8 cellular contexts compared by ENCODE assay signal in the genomic region with DNA sequence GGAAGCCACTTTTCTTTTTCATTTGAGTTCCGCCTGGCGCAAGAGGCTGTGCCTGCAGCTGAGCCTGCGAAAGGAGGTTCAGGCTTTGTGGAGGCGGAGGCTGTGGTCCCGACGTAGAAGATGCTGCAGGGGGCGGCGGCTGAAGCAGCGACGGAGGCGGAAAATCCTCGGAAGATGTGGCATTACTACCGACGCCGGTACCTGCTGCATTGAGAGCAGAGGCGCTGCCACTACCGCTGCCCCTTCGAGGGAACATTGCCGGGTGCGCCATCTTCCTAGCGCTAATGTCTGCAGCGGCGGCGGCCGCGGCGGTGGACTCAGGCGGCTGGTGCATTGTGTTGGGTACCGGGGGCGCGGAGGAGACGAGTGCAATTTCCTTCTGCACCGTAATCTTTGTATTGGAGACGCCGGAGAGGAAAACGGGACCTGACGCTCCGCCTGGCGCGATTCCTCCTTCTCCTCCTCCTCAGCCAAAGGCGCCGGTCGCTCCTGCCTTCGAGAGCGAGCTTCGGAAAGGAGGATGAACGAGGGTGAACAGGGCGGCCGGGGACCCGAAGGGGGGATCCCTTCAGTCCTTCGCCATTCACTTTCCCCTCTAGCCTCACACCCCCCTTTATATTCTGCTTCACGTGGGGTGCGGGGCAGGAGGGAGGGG. TPM values are rescaled to one million over a fixed set of nuclear protein-coding genes. Genes with fewer than 3 reads are reported as not detected.
A peak's percentile ranks its signal among the peaks of the same experiment; 100 is the strongest.
DNase-seq lines count a peak whose midpoint lies in the region; ATAC-seq and TF ChIP-seq lines count a peak whose summit lies in the region.

Gene TSC22D1, minus strand, starts transcription at position 590 of the 655 bp plus-strand sequence. Its CDS starts 256 bp downstream, at position 334.

- H3K79me2 ChIP-seq in SK-N-SH (ENCODE audit: insufficient read depth) = peaks cover 59% of the 10 kb centered on the region

- no peak for TF ChIP-seq RAD21 in SK-N-SH (IDR thresholded peaks at IDR 0.05; ENCODE audit: low read length)

- H3K4me1 ChIP-seq in HEK293 (ENCODE audit: control insufficient read depth, insufficient read depth, low read length) (peaks cover 11% of the 10 kb centered on the region), SK-N-SH (ENCODE audit: control insufficient read depth in 1 of 2, insufficient read depth in 2 of 2, low read depth in 1 of 2, low read length in 1 of 2) (peaks cover 4 to 38% of the 10 kb centered on the region in 2 experiments; a peak in 2 of 4 replicates), adipocyte (ENCODE audit: control insufficient read depth, insufficient read depth, low read length) (peaks cover 49% of the 10 kb centered on the region), ovary (ENCODE audit: insufficient read depth) (peaks cover 14% of the 10 kb centered on the region), thoracic aorta (ENCODE audit: control insufficient read depth in 1 of 2, low read depth in 2 of 2) (peaks cover 27 to 51% of the 10 kb centered on the region in 2 donors)

- H3K9me3 ChIP-seq in HEK293 (ENCODE audit: control insufficient read depth, insufficient read depth, low read depth, low read length) = no peaks in the 10 kb centered on the region; the same call in 1 of the 2 replicates
- no peaks in the 10 kb centered on the region for H3K9me3 ChIP-seq in SK-N-SH
- no peaks in the 10 kb centered on the region for H3K9me3 ChIP-seq in adipocyte (ENCODE audit: control insufficient read depth, low read length)
- H3K9me3 ChIP-seq in ovary = no peaks in the 10 kb centered on the region
- H3K9me3 ChIP-seq in thoracic aorta = no peaks in the 10 kb centered on the region

- WGBS in SK-N-SH (ENCODE audit: low lambda C conversion rate) = under 1% methylated on average over 21 of the region's 53 CpGs
- 0 to 2% (median 1%) methylated on average over 52 to 53 of the region's 53 CpGs for WGBS in ovary, 3 donors

- H3K4me3 ChIP-seq in BJ (ENCODE audit: low read depth, low read length) = peak within 1 kb of the TSS; percentile 92
- H3K4me3 ChIP-seq in HEK293 (ENCODE audit: low read depth, low read length) = peak within 1 kb of the TSS; percentile 85
- peak within 1 kb of the TSS; percentile 83 to 89 for H3K4me3 ChIP-seq in SK-N-SH (ENCODE audit: low read depth in 2 of 2, low read length in 1 of 2)
- peak within 1 kb of the TSS; percentile 94 for H3K4me3 ChIP-seq in adipocyte (ENCODE audit: low read length)
- H3K4me3 ChIP-seq in ovary = peak within 1 kb of the TSS; percentile 80
- peak within 1 kb of the TSS; percentile 96 for H3K4me3 ChIP-seq in thoracic aorta

- H3K9ac ChIP-seq in SK-N-SH = peak within 1 kb of the TSS; percentile 96
- peak within 1 kb of the TSS; percentile 96 for H3K9ac ChIP-seq in adipocyte (ENCODE audit: low read length)

- no peaks in the 10 kb centered on the region for H3K9me2 ChIP-seq in SK-N-SH

- peaks cover 3% of the 10 kb centered on the region for H3F3A ChIP-seq in SK-N-SH (replicated peaks; ENCODE audit: insufficient read depth)

- H3K27me3 ChIP-seq in BJ (ENCODE audit: control insufficient read depth, insufficient read depth, low read length) (no peaks in the 10 kb centered on the region), SK-N-SH (ENCODE audit: insufficient read depth) (no peaks in the 10 kb centered on the region), adipocyte (replicated peaks; ENCODE audit: control insufficient read depth, insufficient read depth, low read length) (no peaks in the 10 kb centered on the region), ovary (no peaks in the 10 kb centered on the region), thoracic aorta (replicated peaks; ENCODE audit: insufficient read depth) (no peaks in the 10 kb centered on the region)

- TF ChIP-seq EP300 in SK-N-SH (IDR thresholded peaks at IDR 0.05; ENCODE audit: borderline replicate concordance in 1 of 2, low read depth in 1 of 2, low read length in 1 of 2) (no peak), ovary (IDR thresholded peaks at IDR 0.05) (no peak)

- ATAC-seq in Right ventricle myocardium superior (ENCODE audit: poor library complexity) (peak; percentile 7), thoracic aorta (ENCODE audit: insufficient number of reproducible peaks, low FRiP score, low read depth) (no peak), GM18520 (IDR thresholded peaks at IDR 0.05; ENCODE audit: unreplicated experiment) (no peak)

- DNase-seq in BJ (ENCODE audit: low read depth) = no peak
- DNase-seq in SK-N-SH = peak; percentile 54
- DNase-seq in adipocyte (ENCODE audit: low read depth) = peak; percentile 69
- peak; percentile 71 for DNase-seq in Right ventricle myocardium superior
- DNase-seq in ovary = peak; percentile 30 to 63 (median 52)
- no peak for DNase-seq in thoracic aorta (ENCODE audit: low spot score)

- H3K4me2 ChIP-seq in SK-N-SH = peak within 1 kb of the TSS; percentile 93

- H2AFZ ChIP-seq in SK-N-SH (ENCODE audit: low read depth) = no peak within 1 kb of the TSS; the same call in 1 of the 2 replicates

- CTCF ChIA-PET in BJ (lab: Yijun Ruan, JAX) (interaction anchor here (0.6 to 2.1 kb wide), 5 partner anchors 10 to 71 kb away, joined by 3 to 6 read pairs (median 4); no protein-coding TSS in a partner anchor), HEK293 (lab: Yijun Ruan, JAX) (interaction anchor here (0.7 to 0.9 kb wide), 2 partner anchors 10 to 141 kb away, joined by 3 to 7 read pairs; no protein-coding TSS in a partner anchor), SK-N-SH (lab: Yijun Ruan, JAX) (interaction anchor here (0.6 to 2.5 kb wide), 5 partner anchors 10 to 92 kb away, joined by 3 to 7 read pairs (median 4); no protein-coding TSS in a partner anchor)

- TF ChIP-seq POLR2A in ovary (IDR thresholded peaks at IDR 0.05) = no peak

- peaks cover 50% of the 10 kb centered on the region for H4K20me1 ChIP-seq in SK-N-SH (ENCODE audit: insufficient read depth)

- TF ChIP-seq CTCF in BJ (IDR thresholded peaks at IDR 0.05; ENCODE audit: insufficient read depth, low read depth, low read length) (0 out of 2 replicates have a peak, but pooled peaks have one; percentile 7), HEK293 (tag by site-specific recombination; IDR thresholded peaks at IDR 0.05) (no peak; the same call in 1 of the 2 replicates), SK-N-SH (IDR thresholded peaks at IDR 0.05) (peak; percentile 13; the same call in 1 of the 2 replicates), ovary (IDR thresholded peaks at IDR 0.05) (no peak), thoracic aorta (IDR thresholded peaks at IDR 0.05) (no peak)

- intact Hi-C loops in Right ventricle myocardium superior (cut with DNase I) (no loop called here), ovary (cut with DNase I) (loop anchor here in 2 of 4 donors (5.0 to 10.0 kb wide), 3 partner anchors 91 to 349 kb away; no protein-coding TSS in a partner anchor)

- H3K36me3 ChIP-seq in BJ (ENCODE audit: control insufficient read depth, insufficient read depth, low read length) (0 out of 2 replicates have a peak, but pooled peaks cover 1% of the 10 kb centered on the region), HEK293 (ENCODE audit: control insufficient read depth in 2 of 2, insufficient read depth in 1 of 2, low read length in 2 of 2) (peaks cover 0 to 10% of the 10 kb centered on the region in 2 experiments; a peak in 1 of 3 replicates), SK-N-SH (replicated peaks in 1 of 2; ENCODE audit: control insufficient read depth in 1 of 2, insufficient read depth in 2 of 2, low read length in 1 of 2) (peaks cover 22 to 31% of the 10 kb centered on the region in 2 experiments), adipocyte (ENCODE audit: control insufficient read depth, insufficient read depth, low read length, severe bottlenecking) (no peaks in the 10 kb centered on the region), ovary (no peaks in the 10 kb centered on the region), thoracic aorta (no peaks in the 10 kb centered on the region)

- H3K27ac ChIP-seq in HEK293 (ENCODE audit: extremely low read depth, low read depth, low read length) (peak within 1 kb of the TSS; percentile 93; the same call in 1 of the 2 replicates), SK-N-SH (ENCODE audit: low read depth in 2 of 2, low read length in 1 of 2) (peak within 1 kb of the TSS; percentile 91 to 97), ovary (peak within 1 kb of the TSS; percentile 91 to 96), thoracic aorta (peak within 1 kb of the TSS; percentile 97 to 99)

- POLR2A ChIA-PET in BJ (lab: Charles Lee) = interaction anchor here (0.7 kb wide), 1 partner anchor 104 kb away, joined by 4 read pairs; no protein-coding TSS in a partner anchor
- POLR2A ChIA-PET in HEK293 (lab: Yijun Ruan, JAX) = no interaction called here
- POLR2A ChIA-PET in SK-N-SH (lab: Yijun Ruan, JAX) = interaction anchor here (0.9 to 1.0 kb wide), 2 partner anchors 10 to 65 kb away, joined by 3 read pairs; no protein-coding TSS in a partner anchor

TF ChIP-seq in HEK293, 187 proteins besides CTCF, POLR2A, EP300 and RAD21 (continues in another document):
- TF ChIP-seq SP2 (tag by site-specific recombination; IDR thresholded peaks at IDR 0.05) (peak; percentile 35; the same call in 1 of the 2 replicates), ZEB2 (tag by site-specific recombination; IDR thresholded peaks at IDR 0.05) (0 out of 2 replicates have a peak, but pooled peaks have one; percentile 40), ZFP37 (tag by site-specific recombination; IDR thresholded peaks at IDR 0.05) (0 out of 2 replicates have a peak, but pooled peaks have one; percentile 49), ZNF366 (tag by site-specific recombination; conservative IDR thresholded peaks at IDR 0.05) (peak; percentile 88)

TF ChIP-seq in SK-N-SH, 30 proteins besides CTCF, POLR2A, EP300 and RAD21 (continues in another document):
- TF ChIP-seq MXI1 (IDR thresholded peaks at IDR 0.05; ENCODE audit: low read depth, low read length) (0 out of 2 replicates have a peak, but pooled peaks have one; percentile 50), USF2 (IDR thresholded peaks at IDR 0.05; ENCODE audit: borderline replicate concordance, low read depth, low read length) (no peak)

RNA-seq across cellular contexts. Expression of gene TSC22D1, which starts in this region (rescaled TPM):
- polyA plus RNA-seq in BJ (2011; rRNA removed) = 33.5 and 39.2 TPM in 2 replicates
- polyA minus RNA-seq in BJ (2011; rRNA and poly(A)+ RNA removed) = 49.2 and 55.8 TPM in 2 replicates
- polyA plus RNA-seq in SK-N-SH (2012; rRNA removed) = 134 and 137 TPM in 2 replicates
- 116 and 141 TPM in 2 replicates for polyA plus RNA-seq in SK-N-SH (2012; cell fraction: cytosol; rRNA removed)
- polyA plus RNA-seq in SK-N-SH (2012; cell fraction: nucleus; rRNA removed) = 209 and 274 TPM in 2 replicates
- total RNA-seq in Right ventricle myocardium superior = 223 TPM
- 100 to 1,000 TPM; 100 to 369 (median 145) TPM for total RNA-seq in ovary
- 100 to 1,000 TPM; 164 to 179 TPM for polyA plus RNA-seq in ovary
- 100 to 1,000 TPM; 107 to 129 TPM for total RNA-seq in thoracic aorta

Comparison
In these comparisons a context has a peak if more than half of its experiments do, and no peak if none do; other contexts are left out.
1. DNase-seq: peak in SK-N-SH (single experiment), adipocyte (single experiment), Right ventricle myocardium superior (single experiment) and ovary (5 of 5); none in BJ (single experiment) and thoracic aorta (single experiment).
2. CTCF ChIP-seq: peak in BJ (single experiment) and SK-N-SH (single experiment); none in HEK293 (single experiment), ovary (0 of 3) and thoracic aorta (single experiment).
3. Peak in every context shown above with its lines, with median percentiles within 50 percentile points of each other: H3K4me3 ChIP-seq and H3K27ac ChIP-seq.